ENCODE assay signal across 1 cellular context in genomic region chr4:26765515-26765914, GRCh38.
TF ChIP-seq lines count a peak whose summit lies in the region.

No MANE protein-coding gene starts in this region.

TF ChIP-seq in K562, 482 proteins besides CTCF, POLR2A, EP300 and RAD21 (continued from another document):
- TF ChIP-seq, protein P1, sequence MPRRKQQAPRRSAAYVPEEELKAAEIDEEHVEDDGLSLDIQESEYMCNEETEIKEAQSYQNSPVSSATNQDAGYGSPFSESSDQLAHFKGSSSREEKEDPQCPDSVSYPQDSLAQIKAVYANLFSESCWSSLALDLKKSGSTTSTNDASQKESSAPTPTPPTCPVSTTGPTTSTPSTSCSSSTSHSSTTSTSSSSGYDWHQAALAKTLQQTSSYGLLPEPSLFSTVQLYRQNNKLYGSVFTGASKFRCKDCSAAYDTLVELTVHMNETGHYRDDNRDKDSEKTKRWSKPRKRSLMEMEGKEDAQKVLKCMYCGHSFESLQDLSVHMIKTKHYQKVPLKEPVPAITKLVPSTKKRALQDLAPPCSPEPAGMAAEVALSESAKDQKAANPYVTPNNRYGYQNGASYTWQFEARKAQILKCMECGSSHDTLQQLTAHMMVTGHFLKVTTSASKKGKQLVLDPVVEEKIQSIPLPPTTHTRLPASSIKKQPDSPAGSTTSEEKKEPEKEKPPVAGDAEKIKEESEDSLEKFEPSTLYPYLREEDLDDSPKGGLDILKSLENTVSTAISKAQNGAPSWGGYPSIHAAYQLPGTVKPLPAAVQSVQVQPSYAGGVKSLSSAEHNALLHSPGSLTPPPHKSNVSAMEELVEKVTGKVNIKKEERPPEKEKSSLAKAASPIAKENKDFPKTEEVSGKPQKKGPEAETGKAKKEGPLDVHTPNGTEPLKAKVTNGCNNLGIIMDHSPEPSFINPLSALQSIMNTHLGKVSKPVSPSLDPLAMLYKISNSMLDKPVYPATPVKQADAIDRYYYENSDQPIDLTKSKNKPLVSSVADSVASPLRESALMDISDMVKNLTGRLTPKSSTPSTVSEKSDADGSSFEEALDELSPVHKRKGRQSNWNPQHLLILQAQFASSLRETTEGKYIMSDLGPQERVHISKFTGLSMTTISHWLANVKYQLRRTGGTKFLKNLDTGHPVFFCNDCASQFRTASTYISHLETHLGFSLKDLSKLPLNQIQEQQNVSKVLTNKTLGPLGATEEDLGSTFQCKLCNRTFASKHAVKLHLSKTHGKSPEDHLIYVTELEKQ (CRISPR knock-in tag; IDR thresholded peaks at IDR 0.05): no peak
- peak in 1 of 2 experiments; percentile 86; a peak in 3 of 4 replicates for TF ChIP-seq RCOR1 (IDR thresholded peaks at IDR 0.05; ENCODE audit: borderline replicate concordance in 1 of 2, low read depth in 2 of 2, low read length in 2 of 2)
- TF ChIP-seq ZC3H11A (IDR thresholded peaks at IDR 0.05; ENCODE audit: low read depth, low read length): no peak
- TF ChIP-seq, protein P2, sequence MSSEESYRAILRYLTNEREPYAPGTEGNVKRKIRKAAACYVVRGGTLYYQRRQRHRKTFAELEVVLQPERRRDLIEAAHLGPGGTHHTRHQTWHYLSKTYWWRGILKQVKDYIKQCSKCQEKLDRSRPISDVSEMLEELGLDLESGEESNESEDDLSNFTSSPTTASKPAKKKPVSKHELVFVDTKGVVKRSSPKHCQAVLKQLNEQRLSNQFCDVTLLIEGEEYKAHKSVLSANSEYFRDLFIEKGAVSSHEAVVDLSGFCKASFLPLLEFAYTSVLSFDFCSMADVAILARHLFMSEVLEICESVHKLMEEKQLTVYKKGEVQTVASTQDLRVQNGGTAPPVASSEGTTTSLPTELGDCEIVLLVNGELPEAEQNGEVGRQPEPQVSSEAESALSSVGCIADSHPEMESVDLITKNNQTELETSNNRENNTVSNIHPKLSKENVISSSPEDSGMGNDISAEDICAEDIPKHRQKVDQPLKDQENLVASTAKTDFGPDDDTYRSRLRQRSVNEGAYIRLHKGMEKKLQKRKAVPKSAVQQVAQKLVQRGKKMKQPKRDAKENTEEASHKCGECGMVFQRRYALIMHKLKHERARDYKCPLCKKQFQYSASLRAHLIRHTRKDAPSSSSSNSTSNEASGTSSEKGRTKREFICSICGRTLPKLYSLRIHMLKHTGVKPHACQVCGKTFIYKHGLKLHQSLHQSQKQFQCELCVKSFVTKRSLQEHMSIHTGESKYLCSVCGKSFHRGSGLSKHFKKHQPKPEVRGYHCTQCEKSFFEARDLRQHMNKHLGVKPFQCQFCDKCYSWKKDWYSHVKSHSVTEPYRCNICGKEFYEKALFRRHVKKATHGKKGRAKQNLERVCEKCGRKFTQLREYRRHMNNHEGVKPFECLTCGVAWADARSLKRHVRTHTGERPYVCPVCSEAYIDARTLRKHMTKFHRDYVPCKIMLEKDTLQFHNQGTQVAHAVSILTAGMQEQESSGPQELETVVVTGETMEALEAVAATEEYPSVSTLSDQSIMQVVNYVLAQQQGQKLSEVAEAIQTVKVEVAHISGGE (CRISPR knock-in tag; IDR thresholded peaks at IDR 0.05): no peak
- no peak for TF ChIP-seq ZNF76 (CRISPR knock-in tag; IDR thresholded peaks at IDR 0.05; ENCODE audit: borderline replicate concordance)
- no peak for TF ChIP-seq ETV6 (IDR thresholded peaks at IDR 0.05; ENCODE audit: borderline replicate concordance in 1 of 2, low read depth in 2 of 2, low read length in 1 of 2)
- TF ChIP-seq ETV6 (CRISPR knock-in tag; IDR thresholded peaks at IDR 0.05; ENCODE audit: borderline replicate concordance): no peak
- TF ChIP-seq ZNF3 (CRISPR knock-in tag; IDR thresholded peaks at IDR 0.05): no peak
- TF ChIP-seq ZNF324 (CRISPR knock-in tag; IDR thresholded peaks at IDR 0.05): no peak
- TF ChIP-seq, protein P3, sequence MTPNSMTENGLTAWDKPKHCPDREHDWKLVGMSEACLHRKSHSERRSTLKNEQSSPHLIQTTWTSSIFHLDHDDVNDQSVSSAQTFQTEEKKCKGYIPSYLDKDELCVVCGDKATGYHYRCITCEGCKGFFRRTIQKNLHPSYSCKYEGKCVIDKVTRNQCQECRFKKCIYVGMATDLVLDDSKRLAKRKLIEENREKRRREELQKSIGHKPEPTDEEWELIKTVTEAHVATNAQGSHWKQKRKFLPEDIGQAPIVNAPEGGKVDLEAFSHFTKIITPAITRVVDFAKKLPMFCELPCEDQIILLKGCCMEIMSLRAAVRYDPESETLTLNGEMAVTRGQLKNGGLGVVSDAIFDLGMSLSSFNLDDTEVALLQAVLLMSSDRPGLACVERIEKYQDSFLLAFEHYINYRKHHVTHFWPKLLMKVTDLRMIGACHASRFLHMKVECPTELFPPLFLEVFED (CRISPR knock-in tag; conservative IDR thresholded peaks at IDR 0.05): no peak
- no peak for TF ChIP-seq BRF2 (IDR thresholded peaks at IDR 0.05; ENCODE audit: borderline replicate concordance, insufficient read depth, insufficient read length)
- no peak for TF ChIP-seq HDAC1 (IDR thresholded peaks at IDR 0.05)
- TF ChIP-seq ARID1B (IDR thresholded peaks at IDR 0.05): peak; percentile 71
- peak; percentile 45; the same call in 1 of the 2 replicates for TF ChIP-seq ZNF644 (tag; IDR thresholded peaks at IDR 0.05; ENCODE audit: low read depth)
- TF ChIP-seq HDAC3 (IDR thresholded peaks at IDR 0.05; ENCODE audit: borderline replicate concordance, partially characterized antibody): no peak
